ENCODE assay signal across 28 cellular contexts in the genomic region with DNA sequence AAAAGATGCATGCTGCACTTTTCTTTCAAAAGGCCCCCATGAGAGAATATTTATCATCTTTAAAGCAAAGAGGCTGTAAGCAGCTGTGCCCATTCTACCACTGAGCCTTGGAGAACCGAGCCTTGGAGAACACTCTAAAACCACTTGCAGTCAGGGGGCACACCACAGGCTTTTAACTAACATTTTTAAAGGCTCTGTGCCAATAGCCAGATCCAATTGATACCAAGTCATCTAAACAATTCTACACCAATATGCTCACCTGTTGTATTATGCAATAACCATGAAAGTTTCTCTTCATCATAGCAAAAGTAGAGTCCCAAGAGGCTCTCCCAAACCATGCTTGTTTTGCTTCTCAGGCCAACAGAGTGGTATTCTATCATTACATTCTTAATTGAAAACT.
"Had no signal": no experiment of that assay in that cellular context is flagged by ENCODE, and none has a peak within 500 bp of the region (broad histone marks: within the 10 kb centered on the region; RNA-seq: fewer than 3 reads in every experiment).

No MANE protein-coding gene starts in this region.

- H3K4me1 Mint-ChIP-seq: activated CD4-positive, alpha-beta T cell treated with anti-CD3 and anti-CD28 coated beads, Interleukin-2, amount 10 ng/mL, durations not matched to agents 24 days and 14 days had no signal

- ATAC-seq: activated T-cell treated with anti-CD3 and anti-CD28 coated beads, Interleukin-2, amount 50 U/mL, for 4 hours; WTC11 had no signal

- H3K36me3 ChIP-seq: MG63, Peyer's patch, SJSA1 had no signal

- DNase-seq: activated CD4-positive, alpha-beta T cell treated with anti-CD3 and anti-CD28 coated beads, Interleukin-2, amount 10 ng/mL, durations not matched to agents 24 days and 14 days; activated CD4-positive, alpha-beta T cell treated with anti-CD3 and anti-CD28 coated beads, Interleukin-2, amount 50 U/mL, for 48 hours; activated CD4-positive, CD25-positive, alpha-beta regulatory T cell treated with anti-CD3 and anti-CD28 coated beads, Interleukin-2, amount 50 U/mL, for 72 hours; activated CD8-positive, alpha-beta memory T cell treated with anti-CD3 and anti-CD28 coated beads for 24 hours; activated effector memory CD4-positive, alpha-beta T cell treated with anti-CD3 and anti-CD28 coated beads, Interleukin-2, amount 50 U/mL, for 16 hours; activated naive CD4-positive, alpha-beta T cell treated with Interleukin-2 at 50 U/mL for 16 hours; activated T-cell treated with anti-CD3 and anti-CD28 coated beads, Interleukin-2, amount 50 U/mL, for 4 hours; amygdala; central memory CD4-positive, alpha-beta T cell; MG63; MV-4-11; NCI-H1092 treated with DMSO at 0.1 percent for 48 hours; NCI-H1417 treated with DMSO at 0.1 percent for 48 hours; NCI-H1694; NCI-H2081; NCI-H510A treated with DMSO at 0.1 percent for 48 hours; NCI-H69; NK-92 treated with Interleukin-12 subunit alpha and Interleukin-12 subunit beta, amount 100 ng/mL, for 24 hours; OCI-M1; Peyer's patch; Right ventricle myocardium superior had no signal

- H3K9ac ChIP-seq: KMS-11 had no signal

- H3K9me3 ChIP-seq: MG63, Peyer's patch, SJSA1 had no signal

- H3K27me3 Mint-ChIP-seq: activated CD4-positive, alpha-beta T cell treated with anti-CD3 and anti-CD28 coated beads, Interleukin-2, amount 10 ng/mL, durations not matched to agents 24 days and 14 days; activated naive CD8-positive, alpha-beta T cell had no signal

- H3K36me3 Mint-ChIP-seq: activated naive CD8-positive, alpha-beta T cell had no signal

- H3K4me3 Mint-ChIP-seq: activated CD4-positive, alpha-beta T cell treated with anti-CD3 and anti-CD28 coated beads, Interleukin-2, amount 10 ng/mL, durations not matched to agents 24 days and 14 days; activated naive CD8-positive, alpha-beta T cell; activated T-cell treated with anti-CD3 and anti-CD28 coated beads, Interleukin-2, amount 50 U/mL, for 4 hours; T-helper 1 cell treated with Interleukin-12 subunit alpha and Interleukin-12 subunit beta and Interleukin-4 antibody, amounts not matched to agents 30 μg/mL and 1 μg/mL, for 36 hours; WTC11 had no signal

- H3K4me1 ChIP-seq: Peyer's patch, SJSA1 had no signal

- H3K27ac Mint-ChIP-seq: activated CD4-positive, alpha-beta T cell treated with anti-CD3 and anti-CD28 coated beads, Interleukin-2, amount 10 ng/mL, durations not matched to agents 24 days and 14 days; activated naive CD8-positive, alpha-beta T cell; T-helper 1 cell treated with Interleukin-12 subunit alpha and Interleukin-12 subunit beta and Interleukin-4 antibody, amounts not matched to agents 30 μg/mL and 1 μg/mL, for 36 hours; WTC11 had no signal

- H3K9me3 Mint-ChIP-seq: activated CD4-positive, alpha-beta T cell treated with anti-CD3 and anti-CD28 coated beads, Interleukin-2, amount 10 ng/mL, durations not matched to agents 24 days and 14 days had no signal

- H3K4me2 ChIP-seq: KMS-11 had no signal

- H3K27ac ChIP-seq: coronary artery, KMS-11, Peyer's patch, RWPE1, SJSA1 had no signal

- H3K27me3 ChIP-seq: MG63, Peyer's patch, SJSA1 had no signal

- H3K4me3 ChIP-seq: coronary artery, MG63, Peyer's patch, SJSA1 had no signal
